Comparison of ENCODE assay signal across 1 cellular context in the genomic region with DNA sequence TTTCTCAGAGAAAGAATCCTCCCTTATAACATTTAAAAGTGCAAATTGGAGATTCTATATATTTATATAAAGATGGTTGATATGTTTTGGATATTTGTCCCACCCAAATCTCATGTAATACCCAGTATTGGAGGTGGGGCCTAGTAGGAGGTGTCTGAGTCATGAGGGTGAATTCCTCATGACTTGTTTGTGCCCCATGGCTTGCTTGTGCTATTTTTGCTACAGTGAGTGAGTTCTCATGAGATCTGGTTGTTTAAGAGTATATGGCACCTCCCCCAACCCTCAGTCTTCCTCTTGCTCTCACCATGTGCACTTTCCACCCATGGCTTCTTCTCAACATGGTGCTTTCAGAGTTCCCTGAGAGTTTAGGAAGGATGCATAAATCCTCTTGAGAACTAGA.
TF ChIP-seq lines count a peak whose summit lies in the region.

No MANE protein-coding gene starts in this region.

TF ChIP-seq in IMR-90, 13 proteins besides CTCF, POLR2A, EP300 and RAD21 (continued from another document):
- TF ChIP-seq, protein P1, sequence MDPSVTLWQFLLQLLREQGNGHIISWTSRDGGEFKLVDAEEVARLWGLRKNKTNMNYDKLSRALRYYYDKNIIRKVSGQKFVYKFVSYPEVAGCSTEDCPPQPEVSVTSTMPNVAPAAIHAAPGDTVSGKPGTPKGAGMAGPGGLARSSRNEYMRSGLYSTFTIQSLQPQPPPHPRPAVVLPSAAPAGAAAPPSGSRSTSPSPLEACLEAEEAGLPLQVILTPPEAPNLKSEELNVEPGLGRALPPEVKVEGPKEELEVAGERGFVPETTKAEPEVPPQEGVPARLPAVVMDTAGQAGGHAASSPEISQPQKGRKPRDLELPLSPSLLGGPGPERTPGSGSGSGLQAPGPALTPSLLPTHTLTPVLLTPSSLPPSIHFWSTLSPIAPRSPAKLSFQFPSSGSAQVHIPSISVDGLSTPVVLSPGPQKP (IDR thresholded peaks at IDR 0.05; ENCODE audit: borderline replicate concordance, low read depth, low read length) = no peak
- TF ChIP-seq, protein P2, sequence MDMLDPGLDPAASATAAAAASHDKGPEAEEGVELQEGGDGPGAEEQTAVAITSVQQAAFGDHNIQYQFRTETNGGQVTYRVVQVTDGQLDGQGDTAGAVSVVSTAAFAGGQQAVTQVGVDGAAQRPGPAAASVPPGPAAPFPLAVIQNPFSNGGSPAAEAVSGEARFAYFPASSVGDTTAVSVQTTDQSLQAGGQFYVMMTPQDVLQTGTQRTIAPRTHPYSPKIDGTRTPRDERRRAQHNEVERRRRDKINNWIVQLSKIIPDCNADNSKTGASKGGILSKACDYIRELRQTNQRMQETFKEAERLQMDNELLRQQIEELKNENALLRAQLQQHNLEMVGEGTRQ (IDR thresholded peaks at IDR 0.05; ENCODE audit: low read depth, low read length) = no peak
